Comparison of ENCODE assay signal across 17 cellular contexts in genomic region chr3:117252208-117252607, GRCh38.
DNase-seq lines count a peak whose midpoint lies in the region; ATAC-seq, FAIRE-seq and TF ChIP-seq lines count a peak whose summit lies in the region.
"Had no signal": no experiment of that assay in that cellular context is flagged by ENCODE, and none has a peak within 500 bp of the region (broad histone marks: within the 10 kb centered on the region; RNA-seq: fewer than 3 reads in every experiment).

No MANE protein-coding gene starts in this region.

- no CpG with 5 or more reads among the region's 2 CpGs for WGBS in IMR-90 (ENCODE audit: extremely low coverage in 2 of 2, insufficient read length in 1 of 2), 2 experiments

- POLR2A ChIA-PET in IMR-90 (lab: Charles Lee; ENCODE audit: unreplicated experiment), result no interaction called here

- dilution Hi-C loops in IMR-90 (cut with HindIII; ENCODE audit: low sequenced_read_pairs, unreplicated experiment), result no loop called here

- ATAC-seq in IMR-90 (ENCODE audit: low read depth) (no peak), left colon (peak; percentile 84), HG03175 (IDR thresholded peaks at IDR 0.05; ENCODE audit: unreplicated experiment) (no peak), GM21381 (IDR thresholded peaks at IDR 0.05; ENCODE audit: unreplicated experiment) (no peak)
- ATAC-seq: stimulated activated naive CD8-positive, alpha-beta T cell treated with anti-CD3 and anti-CD28 coated beads, Interleukin-15, amount 100 ng/mL, for 72 hours had no signal

- H3K4me2 ChIP-seq in IMR-90 (ENCODE audit: low read depth, low read length), result no peak overlapping the region

- in situ Hi-C loops in IMR-90 (cut with MboI; ENCODE audit: low sequenced_read_pairs), result no loop called here

- H4K20me1 ChIP-seq in IMR-90 (ENCODE audit: insufficient read depth, low read length), result no peaks in the 10 kb centered on the region

- H3K4me1 ChIP-seq in IMR-90 (ENCODE audit: control insufficient read depth, insufficient read depth, low read length), result no peaks in the 10 kb centered on the region
- H3K4me1 ChIP-seq: breast epithelium had no signal

- H3K4me3 ChIP-seq in IMR-90 (ENCODE audit: insufficient read depth, low read depth, low read length) (no peak overlapping the region), bronchial epithelial cell (ENCODE audit: low read depth, low read length) (no peak overlapping the region)
- H3K4me3 ChIP-seq: breast epithelium, skin epidermis had no signal

- H3K27me3 ChIP-seq in IMR-90 (ENCODE audit: control insufficient read depth, insufficient read depth, low read length) (no peaks in the 10 kb centered on the region), bronchial epithelial cell (ENCODE audit: control insufficient read depth, insufficient read depth, low read length) (no peaks in the 10 kb centered on the region)
- H3K27me3 ChIP-seq: breast epithelium had no signal

- no peak overlapping the region for H3K18ac ChIP-seq in IMR-90 (ENCODE audit: low read depth, low read length)

- H4K8ac ChIP-seq in IMR-90 (ENCODE audit: low read depth in 2 of 2, low read length in 2 of 2), result no peak overlapping the region

- no peak overlapping the region for H2BK120ac ChIP-seq in IMR-90 (ENCODE audit: low read depth, low read length)

- no TSS peak for BruUV-seq in IMR-90 (replicated peaks; lab: Mats Ljungman, UMichigan)

- no peak overlapping the region for H3K23ac ChIP-seq in IMR-90 (ENCODE audit: low read depth, low read length)

- peak; percentile 88 for DNase-seq in DMS79 (lab: John Stamatoyannopoulos, UW)
- DNase-seq in IMR-90, result peak; percentile 1
- DNase-seq in bronchial epithelial cell (ENCODE audit: low read depth), result peak; percentile 93
- no peak for DNase-seq in left colon
- no peak for DNase-seq in NCI-H82 (lab: John Stamatoyannopoulos, UW)
- no peak for DNase-seq in A172 (ENCODE audit: low spot score)
- DNase-seq: activated CD4-positive, alpha-beta memory T cell treated with anti-CD3 and anti-CD28 coated beads for 36 hours; effector CD4-positive, alpha-beta T cell; midbrain; NCI-H2107; NK-92 treated with Interleukin-12 subunit alpha and Interleukin-12 subunit beta, amount 100 ng/mL, for 24 hours; nucleus accumbens; stimulated activated naive CD8-positive, alpha-beta T cell treated with anti-CD3 and anti-CD28 coated beads, Interleukin-15, amount 100 ng/mL, for 72 hours had no signal

- TF ChIP-seq CTCF in IMR-90 (conservative IDR thresholded peaks at IDR 0.05; ENCODE audit: low read depth, low read length) (no peak), bronchial epithelial cell (IDR thresholded peaks at IDR 0.05; ENCODE audit: insufficient read depth, low read length, severe bottlenecking) (no peak)

- CTCF ChIA-PET in IMR-90 (lab: Yijun Ruan, JAX), result interaction anchor here (0.6 kb wide), 1 partner anchor 1376 kb away, joined by 3 read pairs; no protein-coding TSS in a partner anchor

- H3K14ac ChIP-seq in IMR-90 (replicated peaks; ENCODE audit: low read depth, low read length), result no peak overlapping the region

- H3K27ac ChIP-seq in IMR-90 (ENCODE audit: insufficient read depth, low read length), result no peak overlapping the region
- H3K27ac ChIP-seq: breast epithelium, skin epidermis had no signal

- no peaks in the 10 kb centered on the region for H3K79me1 ChIP-seq in IMR-90 (ENCODE audit: low read depth in 1 of 2, low read length in 2 of 2)

- H2BK15ac ChIP-seq in IMR-90 (ENCODE audit: low read depth, low read length), result no peak overlapping the region

- H2BK20ac ChIP-seq in IMR-90 (ENCODE audit: low read depth, low read length), result no peak overlapping the region

- TF ChIP-seq RAD21 in IMR-90 (IDR thresholded peaks at IDR 0.05; ENCODE audit: low read length), result no peak

- H2BK5ac ChIP-seq in IMR-90 (ENCODE audit: low read depth, low read length, poor library complexity, severe bottlenecking), result no peak overlapping the region

- no peak overlapping the region for H2AFZ ChIP-seq in IMR-90 (replicated peaks; ENCODE audit: low read length, poor library complexity)

- no peaks in the 10 kb centered on the region for H3K36me3 ChIP-seq in IMR-90 (ENCODE audit: control insufficient read depth, insufficient read depth, low read length)
- H3K36me3 ChIP-seq in bronchial epithelial cell (ENCODE audit: control insufficient read depth, insufficient read depth, low read length), result no peaks in the 10 kb centered on the region
- H3K36me3 ChIP-seq: breast epithelium had no signal

- no peak overlapping the region for H3K56ac ChIP-seq in IMR-90 (ENCODE audit: extremely low read depth, insufficient read depth, low read length)

- TF ChIP-seq POLR2A in IMR-90 (IDR thresholded peaks at IDR 0.05; ENCODE audit: low read depth, low read length), result no peak

- H3K4ac ChIP-seq in IMR-90 (ENCODE audit: low read depth, low read length), result no peak overlapping the region

- FAIRE-seq in bronchial epithelial cell (lab: Jason Lieb, UNC), result no peak

- H3K9ac ChIP-seq in IMR-90 (ENCODE audit: low read depth, low read length), result no peak overlapping the region

- H4K91ac ChIP-seq in IMR-90 (ENCODE audit: insufficient read depth, low read depth, low read length), result no peak overlapping the region

- no peaks in the 10 kb centered on the region for H3K9me3 ChIP-seq in IMR-90 (ENCODE audit: control insufficient read depth, insufficient read depth, low read length)
- H3K9me3 ChIP-seq: breast epithelium had no signal

- H3K9me1 ChIP-seq in IMR-90 (ENCODE audit: insufficient read depth, low read length), result no peaks in the 10 kb centered on the region

- intact Hi-C loops in IMR-90 (cut with micrococcal nuclease) (no loop called here), left colon (cut with DNase I, micrococcal nuclease) (no loop called here)

- H4K5ac ChIP-seq in IMR-90 (ENCODE audit: low read depth, low read length), result no peak overlapping the region

- no peak overlapping the region for H2AK9ac ChIP-seq in IMR-90 (replicated peaks; ENCODE audit: low read depth, low read length, poor library complexity)

- H2AK5ac ChIP-seq in IMR-90 (ENCODE audit: low read depth, low read length), result no peak overlapping the region

TF ChIP-seq in IMR-90, 13 proteins besides CTCF, POLR2A, EP300 and RAD21:
- TF ChIP-seq NFE2L2 (IDR thresholded peaks at IDR 0.05; ENCODE audit: low read depth, low read length) (no peak), BHLHE40 (IDR thresholded peaks at IDR 0.05; ENCODE audit: low read depth, low read length) (no peak), MXI1 (IDR thresholded peaks at IDR 0.05; ENCODE audit: borderline replicate concordance, low read depth, low read length) (no peak), RFX5 (IDR thresholded peaks at IDR 0.05; ENCODE audit: low read depth, low read length) (no peak), FOS (IDR thresholded peaks at IDR 0.05; ENCODE audit: low read depth, low read length) (no peak), CEBPB (IDR thresholded peaks at IDR 0.05; ENCODE audit: low read depth, low read length) (no peak), MAZ (IDR thresholded peaks at IDR 0.05; ENCODE audit: borderline replicate concordance, low read depth, low read length) (no peak), SMC3 (IDR thresholded peaks at IDR 0.05; ENCODE audit: low read depth, low read length) (no peak), ELK1 (IDR thresholded peaks at IDR 0.05; ENCODE audit: borderline replicate concordance, low read depth, low read length) (no peak), MAFK (IDR thresholded peaks at IDR 0.05; ENCODE audit: low read depth, low read length) (no peak), CHD1 (IDR thresholded peaks at IDR 0.05; ENCODE audit: low read depth, low read length) (no peak), RCOR1 (IDR thresholded peaks at IDR 0.05; ENCODE audit: insufficient replicate concordance, low read length) (no peak)
- TF ChIP-seq, protein P1, sequence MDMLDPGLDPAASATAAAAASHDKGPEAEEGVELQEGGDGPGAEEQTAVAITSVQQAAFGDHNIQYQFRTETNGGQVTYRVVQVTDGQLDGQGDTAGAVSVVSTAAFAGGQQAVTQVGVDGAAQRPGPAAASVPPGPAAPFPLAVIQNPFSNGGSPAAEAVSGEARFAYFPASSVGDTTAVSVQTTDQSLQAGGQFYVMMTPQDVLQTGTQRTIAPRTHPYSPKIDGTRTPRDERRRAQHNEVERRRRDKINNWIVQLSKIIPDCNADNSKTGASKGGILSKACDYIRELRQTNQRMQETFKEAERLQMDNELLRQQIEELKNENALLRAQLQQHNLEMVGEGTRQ (IDR thresholded peaks at IDR 0.05; ENCODE audit: low read depth, low read length), result no peak

Comparison
In these comparisons a context has a peak if more than half of its experiments do, and no peak if none do; other contexts are left out.
1. DNase-seq: peak in DMS79 (single experiment), IMR-90 (single experiment) and bronchial epithelial cell (single experiment); none in left colon (0 of 2), NCI-H82 (single experiment) and A172 (single experiment).